ENCODE assay signal across 10 cellular contexts in the genomic region with DNA sequence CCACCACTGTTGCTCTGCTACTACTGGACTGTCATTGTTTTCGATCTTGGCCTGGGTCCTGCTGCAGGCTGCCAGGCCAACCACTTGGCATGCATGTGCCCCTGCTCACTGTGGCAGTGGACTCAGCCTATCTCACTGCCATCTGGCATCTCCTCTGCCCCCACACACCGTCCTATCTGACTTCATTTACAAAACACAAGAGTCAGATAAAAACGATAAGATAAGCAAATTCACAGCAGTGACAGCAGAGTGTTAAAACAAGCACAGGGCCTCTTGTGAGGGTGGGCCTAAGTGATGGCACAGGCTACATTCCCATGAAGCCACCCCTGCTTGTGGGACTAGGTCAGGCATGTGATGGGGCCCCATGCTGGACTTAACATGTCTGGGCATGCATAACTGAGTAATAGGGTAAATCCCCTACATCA.
DNase-seq lines count a peak whose midpoint lies in the region; ATAC-seq and TF ChIP-seq lines count a peak whose summit lies in the region.
"Had no signal": no experiment of that assay in that cellular context is flagged by ENCODE, and none has a peak within 500 bp of the region (broad histone marks: within the 10 kb centered on the region; RNA-seq: fewer than 3 reads in every experiment).

No MANE protein-coding gene starts in this region.

- H3K27me3 ChIP-seq in heart right ventricle, result peaks cover 0 to 4% (median 0%) of the 10 kb centered on the region in 7 donors

- peaks cover 0 to 11% (median 0%) of the 10 kb centered on the region in 9 donors for H3K4me1 ChIP-seq in heart right ventricle
- H3K4me1 ChIP-seq in mucosa of descending colon (ENCODE audit: low read depth), result no peaks in the 10 kb centered on the region

- no peaks in the 10 kb centered on the region for H3K9me3 Mint-ChIP-seq in activated T-cell treated with anti-CD3 and anti-CD28 coated beads, Interleukin-2, amount 50 U/mL, for 72 hours
- no peaks in the 10 kb centered on the region for H3K9me3 Mint-ChIP-seq in stimulated activated effector memory CD8-positive, alpha-beta T cell treated with anti-CD3 and anti-CD28 coated beads, Interleukin-12 subunit alpha, Interleukin-12 subunit beta, amount 100 ng/mL, for 72 hours

- H3K4me1 Mint-ChIP-seq in activated T-cell treated with anti-CD3 and anti-CD28 coated beads, Interleukin-2, amount 50 U/mL, for 72 hours (ENCODE audit: low read depth), result peaks cover 40% of the 10 kb centered on the region
- H3K4me1 Mint-ChIP-seq in stimulated activated effector memory CD8-positive, alpha-beta T cell treated with anti-CD3 and anti-CD28 coated beads, Interleukin-12 subunit alpha, Interleukin-12 subunit beta, amount 100 ng/mL, for 72 hours, result no peaks in the 10 kb centered on the region

- H3K27me3 Mint-ChIP-seq in activated T-cell treated with anti-CD3 and anti-CD28 coated beads, Interleukin-2, amount 50 U/mL, for 72 hours (ENCODE audit: low read depth), result no peaks in the 10 kb centered on the region

- no peak overlapping the region for H3K4me3 ChIP-seq in heart right ventricle
- no peak overlapping the region for H3K4me3 ChIP-seq in mucosa of descending colon

- intact Hi-C loops in heart right ventricle (cut with DNase I) (no loop called here), mucosa of descending colon (cut with DNase I, micrococcal nuclease) (no loop called here)

- no peaks in the 10 kb centered on the region for H3K36me3 Mint-ChIP-seq in activated T-cell treated with anti-CD3 and anti-CD28 coated beads, Interleukin-2, amount 50 U/mL, for 72 hours (ENCODE audit: insufficient read depth in 2 of 2)
- no peaks in the 10 kb centered on the region for H3K36me3 Mint-ChIP-seq in stimulated activated effector memory CD8-positive, alpha-beta T cell treated with anti-CD3 and anti-CD28 coated beads, Interleukin-12 subunit alpha, Interleukin-12 subunit beta, amount 100 ng/mL, for 72 hours

- peak; percentile 53 to 80 for ATAC-seq in activated T-cell treated with anti-CD3 and anti-CD28 coated beads, Interleukin-2, amount 50 U/mL, for 72 hours (replicated peaks in 1 of 2)
- ATAC-seq in heart right ventricle (peak in 6 of 8 donors; percentile 47 to 81 (median 72)), mucosa of descending colon (no peak)
- ATAC-seq in stimulated activated effector memory CD8-positive, alpha-beta T cell treated with anti-CD3 and anti-CD28 coated beads, Interleukin-12 subunit alpha, Interleukin-12 subunit beta, amount 100 ng/mL, for 72 hours, result peak; percentile 68
- ATAC-seq: HCT116 had no signal

- peak overlapping the region in 1 of 2 donors; percentile 64 for H3K4me3 Mint-ChIP-seq in activated T-cell treated with anti-CD3 and anti-CD28 coated beads, Interleukin-2, amount 50 U/mL, for 72 hours
- H3K4me3 Mint-ChIP-seq in stimulated activated effector memory CD8-positive, alpha-beta T cell treated with anti-CD3 and anti-CD28 coated beads, Interleukin-12 subunit alpha, Interleukin-12 subunit beta, amount 100 ng/mL, for 72 hours, result no peak overlapping the region

- no peak overlapping the region for H3K27ac Mint-ChIP-seq in activated T-cell treated with anti-CD3 and anti-CD28 coated beads, Interleukin-2, amount 50 U/mL, for 72 hours
- peak overlapping the region; percentile 77 for H3K27ac Mint-ChIP-seq in stimulated activated effector memory CD8-positive, alpha-beta T cell treated with anti-CD3 and anti-CD28 coated beads, Interleukin-12 subunit alpha, Interleukin-12 subunit beta, amount 100 ng/mL, for 72 hours

- H3K27ac ChIP-seq in heart right ventricle, result no peak overlapping the region

- 38 to 46% methylated on average over 3 of the region's 3 CpGs for WGBS in heart right ventricle, 2 donors

- peak in 1 of 2 donors; percentile 27 for DNase-seq in activated T-cell treated with anti-CD3 and anti-CD28 coated beads, Interleukin-2, amount 50 U/mL, for 72 hours
- DNase-seq in activated T-cell treated with anti-CD3 and anti-CD28 coated beads, Interleukin-2, amount 50 U/mL, for 1 hour, result no peak
- DNase-seq in astrocyte of the hippocampus (ENCODE audit: low read depth, low spot score) (peak; percentile 37), heart right ventricle (no peak), OCI-M1 (lab: John Stamatoyannopoulos, UW) (no peak), mucosa of descending colon (no peak), NCI-H187 treated with DMSO at 0.1 percent for 48 hours (lab: John Stamatoyannopoulos, UW) (no peak)
- DNase-seq in stimulated activated effector memory CD8-positive, alpha-beta T cell treated with anti-CD3 and anti-CD28 coated beads, Interleukin-12 subunit alpha, Interleukin-12 subunit beta, amount 100 ng/mL, for 72 hours (ENCODE audit: low spot score in 2 of 2), result no peak
- DNase-seq: amniotic stem cell had no signal

- H3K36me3 ChIP-seq in heart right ventricle (no peaks in the 10 kb centered on the region), mucosa of descending colon (ENCODE audit: low read depth) (no peaks in the 10 kb centered on the region)

- no peak for TF ChIP-seq CTCF in heart right ventricle (IDR thresholded peaks at IDR 0.05)
- TF ChIP-seq CTCF in mucosa of descending colon (IDR thresholded peaks at IDR 0.05), result no peak

- no peaks in the 10 kb centered on the region for H3K9me3 ChIP-seq in heart right ventricle
- no peaks in the 10 kb centered on the region for H3K9me3 ChIP-seq in mucosa of descending colon
